In genomic region chr10:25666276-25666675, GRCh38 we compare ENCODE assay signal across 21 cellular contexts.
"Had no signal": no experiment of that assay in that cellular context is flagged by ENCODE, and none has a peak within 500 bp of the region (broad histone marks: within the 10 kb centered on the region; RNA-seq: fewer than 3 reads in every experiment).

No MANE protein-coding gene starts in this region.

- H3K4me1 ChIP-seq: esophagus squamous epithelium, pancreas, spleen, tibial nerve, uterus had no signal

- H3K9me3 ChIP-seq: esophagus squamous epithelium, pancreas, uterus had no signal

- H3K27ac ChIP-seq: esophagus squamous epithelium, pancreas, spleen, tibial nerve, uterus had no signal

- H3K9me3 Mint-ChIP-seq: activated naive CD8-positive, alpha-beta T cell treated with anti-CD3 and anti-CD28 coated beads, Interleukin-2, amount 10 ng/mL, durations not matched to agents 7 days and 5 days; dendritic cell treated with granulocyte-macrophage colony-stimulating factor and Interleukin-4, amounts not matched to agents 40 ng/mL and 50 ng/mL, for 4 days; T-helper 2 cell treated with Interferon-gamma antibody and Interleukin-4, amounts not matched to agents 5 μg/mL and 100 μg/mL, for 36 hours had no signal

- H3K36me3 ChIP-seq: esophagus squamous epithelium, pancreas, spleen, tibial nerve, uterus had no signal

- H3K4me3 ChIP-seq: esophagus squamous epithelium, pancreas, spleen, tibial nerve, uterus had no signal

- H3K27me3 Mint-ChIP-seq: activated CD4-positive, alpha-beta T cell treated with anti-CD3 and anti-CD28 coated beads for 36 hours; activated naive CD8-positive, alpha-beta T cell treated with anti-CD3 and anti-CD28 coated beads, Interleukin-2, amount 10 ng/mL, durations not matched to agents 7 days and 5 days; dendritic cell treated with granulocyte-macrophage colony-stimulating factor and Interleukin-4, amounts not matched to agents 40 ng/mL and 50 ng/mL, for 4 days had no signal

- DNase-seq: activated CD4-positive, alpha-beta T cell treated with anti-CD3 and anti-CD28 coated beads for 36 hours; activated CD4-positive, alpha-beta T cell treated with anti-CD3 and anti-CD28 coated beads, Interleukin-2, amount 50 U/mL, for 48 hours; activated naive CD4-positive, alpha-beta T cell; activated naive CD8-positive, alpha-beta T cell treated with anti-CD3 and anti-CD28 coated beads, Interleukin-2, amount 10 ng/mL, durations not matched to agents 7 days and 5 days; activated T-cell treated with anti-CD3 and anti-CD28 coated beads for 4 hours; effector memory CD4-positive, alpha-beta T cell; esophagus squamous epithelium; foreskin fibroblast; kidney glomerular epithelial cell; left ventricle myocardium superior; naive thymus-derived CD8-positive, alpha-beta T cell; pancreas; spleen; stimulated activated CD4-positive, alpha-beta T cell treated with anti-CD3 and anti-CD28 coated beads, Interleukin-4, amount 100 ng/mL, for 4 hours; stimulated activated naive CD4-positive, alpha-beta T cell; uterus had no signal

- H3K27ac Mint-ChIP-seq: activated CD4-positive, alpha-beta T cell treated with anti-CD3 and anti-CD28 coated beads for 36 hours; activated naive CD8-positive, alpha-beta T cell treated with anti-CD3 and anti-CD28 coated beads, Interleukin-2, amount 10 ng/mL, durations not matched to agents 7 days and 5 days; dendritic cell treated with granulocyte-macrophage colony-stimulating factor and Interleukin-4, amounts not matched to agents 40 ng/mL and 50 ng/mL, for 4 days; memory B cell; naive thymus-derived CD8-positive, alpha-beta T cell; T-helper 2 cell treated with Interferon-gamma antibody and Interleukin-4, amounts not matched to agents 5 μg/mL and 100 μg/mL, for 36 hours; WTC11 had no signal

- H3K4me1 Mint-ChIP-seq: activated CD4-positive, alpha-beta T cell treated with anti-CD3 and anti-CD28 coated beads for 36 hours; activated naive CD8-positive, alpha-beta T cell treated with anti-CD3 and anti-CD28 coated beads, Interleukin-2, amount 10 ng/mL, durations not matched to agents 7 days and 5 days; memory B cell; naive thymus-derived CD8-positive, alpha-beta T cell; WTC11 had no signal

- H3K4me3 Mint-ChIP-seq: activated CD4-positive, alpha-beta T cell treated with anti-CD3 and anti-CD28 coated beads for 36 hours; activated naive CD8-positive, alpha-beta T cell treated with anti-CD3 and anti-CD28 coated beads, Interleukin-2, amount 10 ng/mL, durations not matched to agents 7 days and 5 days; dendritic cell treated with granulocyte-macrophage colony-stimulating factor and Interleukin-4, amounts not matched to agents 40 ng/mL and 50 ng/mL, for 4 days; memory B cell; naive thymus-derived CD8-positive, alpha-beta T cell; T-helper 2 cell treated with Interferon-gamma antibody and Interleukin-4, amounts not matched to agents 5 μg/mL and 100 μg/mL, for 36 hours; WTC11 had no signal

- H3K36me3 Mint-ChIP-seq: activated naive CD8-positive, alpha-beta T cell treated with anti-CD3 and anti-CD28 coated beads, Interleukin-2, amount 10 ng/mL, durations not matched to agents 7 days and 5 days; memory B cell; naive thymus-derived CD8-positive, alpha-beta T cell; WTC11 had no signal

- H3K27me3 ChIP-seq: esophagus squamous epithelium, pancreas, spleen, tibial nerve, uterus had no signal

- ATAC-seq: activated CD4-positive, alpha-beta T cell treated with anti-CD3 and anti-CD28 coated beads for 36 hours; left ventricle myocardium superior; naive thymus-derived CD8-positive, alpha-beta T cell; pancreas; WTC11 had no signal
